Comparison of ENCODE assay signal across 19 cellular contexts in the genomic region with DNA sequence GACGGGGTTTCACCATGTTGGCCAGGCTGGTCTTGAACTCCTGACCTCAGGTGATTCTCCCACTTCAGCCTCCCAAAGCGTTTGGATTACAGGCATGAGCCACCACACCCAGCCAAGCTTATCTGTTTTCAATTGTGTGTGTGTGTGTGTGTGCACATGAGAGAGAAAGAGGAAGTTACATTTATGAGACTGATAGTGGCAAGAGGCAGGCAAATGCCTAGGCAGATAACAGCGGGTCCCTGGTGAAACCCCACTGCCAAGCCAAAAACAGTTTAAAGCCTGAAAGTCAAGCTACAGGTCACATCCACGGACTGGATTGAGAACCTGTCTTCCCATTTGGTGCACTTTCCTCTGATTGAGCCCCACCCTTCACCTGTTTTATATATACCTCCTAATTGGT. TPM values are rescaled to one million over a fixed set of nuclear protein-coding genes. Genes with fewer than 3 reads are reported as not detected.
DNase-seq lines count a peak whose midpoint lies in the region; ATAC-seq and TF ChIP-seq lines count a peak whose summit lies in the region.
"Had no signal": no experiment of that assay in that cellular context is flagged by ENCODE, and none has a peak within 500 bp of the region (broad histone marks: within the 10 kb centered on the region; RNA-seq: fewer than 3 reads in every experiment).

No MANE protein-coding gene starts in this region.

- no peak for TF ChIP-seq CTCF in OCI-LY1 (IDR thresholded peaks at IDR 0.05; ENCODE audit: low read length)

- peaks cover 38% of the 10 kb centered on the region for H3K4me1 ChIP-seq in OCI-LY1 (ENCODE audit: insufficient read depth, low read length, severe bottlenecking)
- H3K4me1 ChIP-seq: adrenal gland, breast epithelium, neural progenitor cell had no signal

- no peaks in the 10 kb centered on the region for H3K79me2 ChIP-seq in OCI-LY1 (ENCODE audit: insufficient read depth, low read length)

- H3K36me3 Mint-ChIP-seq in activated T-helper 17 cell treated with anti-CD3 and anti-CD28 coated beads, Interleukin-2, amount 50 U/mL, for 72 hours (ENCODE audit: low read depth), result no peaks in the 10 kb centered on the region
- H3K36me3 Mint-ChIP-seq in stimulated activated memory B cell treated with anti-CD40 and anti-IgM and Interleukin-4, amounts not matched to agents 10 μg/mL and 1 μg/mL and 100 μg/mL, for 72 hours, result peaks cover 17% of the 10 kb centered on the region
- H3K36me3 Mint-ChIP-seq in activated naive CD8-positive, alpha-beta T cell treated with anti-CD3 and anti-CD28 coated beads, Interleukin-2, amount 50 U/mL, for 24 hours (ENCODE audit: low read depth), result peaks cover 12% of the 10 kb centered on the region
- H3K36me3 Mint-ChIP-seq: neural progenitor cell had no signal

- no peaks in the 10 kb centered on the region for H3K27me3 Mint-ChIP-seq in activated T-helper 17 cell treated with anti-CD3 and anti-CD28 coated beads, Interleukin-2, amount 50 U/mL, for 72 hours
- H3K27me3 Mint-ChIP-seq in stimulated activated memory B cell treated with anti-CD40 and anti-IgM and Interleukin-4, amounts not matched to agents 10 μg/mL and 1 μg/mL and 100 μg/mL, for 72 hours, result no peaks in the 10 kb centered on the region
- no peaks in the 10 kb centered on the region for H3K27me3 Mint-ChIP-seq in activated naive CD8-positive, alpha-beta T cell treated with anti-CD3 and anti-CD28 coated beads, Interleukin-2, amount 50 U/mL, for 24 hours

- no peak overlapping the region for H3K4me3 Mint-ChIP-seq in activated T-helper 17 cell treated with anti-CD3 and anti-CD28 coated beads, Interleukin-2, amount 50 U/mL, for 72 hours
- H3K4me3 Mint-ChIP-seq in stimulated activated memory B cell treated with anti-CD40 and anti-IgM and Interleukin-4, amounts not matched to agents 10 μg/mL and 1 μg/mL and 100 μg/mL, for 72 hours, result no peak overlapping the region
- no peak overlapping the region for H3K4me3 Mint-ChIP-seq in activated naive CD8-positive, alpha-beta T cell treated with anti-CD3 and anti-CD28 coated beads, Interleukin-2, amount 50 U/mL, for 24 hours
- H3K4me3 Mint-ChIP-seq: activated T-helper 1 cell treated with anti-CD3 and anti-CD28 coated beads, Interleukin-12 subunit alpha, Interleukin-12 subunit beta, Interleukin-2, Interleukin-4 antibody, amounts not matched to agents 30 ng/mL and 10 ng/mL and 1 ng/mL, durations not matched to agents 14 hours and 24 hours and 36 hours; neural progenitor cell had no signal

- H3K27ac Mint-ChIP-seq in activated T-helper 17 cell treated with anti-CD3 and anti-CD28 coated beads, Interleukin-2, amount 50 U/mL, for 72 hours, result peak overlapping the region; percentile 83
- peak overlapping the region; percentile 76 for H3K27ac Mint-ChIP-seq in stimulated activated memory B cell treated with anti-CD40 and anti-IgM and Interleukin-4, amounts not matched to agents 10 μg/mL and 1 μg/mL and 100 μg/mL, for 72 hours
- H3K27ac Mint-ChIP-seq in activated naive CD8-positive, alpha-beta T cell treated with anti-CD3 and anti-CD28 coated beads, Interleukin-2, amount 50 U/mL, for 24 hours, result no peak overlapping the region
- H3K27ac Mint-ChIP-seq: neural progenitor cell had no signal

- peaks cover 12% of the 10 kb centered on the region for H3K9me3 ChIP-seq in OCI-LY1 (ENCODE audit: low read length)

- no peaks in the 10 kb centered on the region for H4K20me1 ChIP-seq in OCI-LY1 (ENCODE audit: insufficient read depth, low read length)

- H3K4me2 ChIP-seq in OCI-LY1 (ENCODE audit: low read length), result no peak overlapping the region
- H3K4me2 ChIP-seq: neural progenitor cell had no signal

- H3K27me3 ChIP-seq in OCI-LY1 (ENCODE audit: insufficient read depth, low read length), result no peaks in the 10 kb centered on the region
- H3K27me3 ChIP-seq: adrenal gland, breast epithelium, neural progenitor cell had no signal

- H3K9ac ChIP-seq in OCI-LY1 (ENCODE audit: low read length), result no peak overlapping the region
- H3K9ac ChIP-seq: neural progenitor cell had no signal

- no peak for ATAC-seq in activated T-helper 17 cell treated with anti-CD3 and anti-CD28 coated beads, Interleukin-2, amount 50 U/mL, for 72 hours (replicated peaks)
- peak; percentile 81 for ATAC-seq in stimulated activated memory B cell treated with anti-CD40 and anti-IgM and Interleukin-4, amounts not matched to agents 10 μg/mL and 1 μg/mL and 100 μg/mL, for 72 hours
- ATAC-seq in activated naive CD8-positive, alpha-beta T cell treated with anti-CD3 and anti-CD28 coated beads, Interleukin-2, amount 50 U/mL, for 24 hours, result no peak
- no peak for ATAC-seq in HG03097 (IDR thresholded peaks at IDR 0.05; ENCODE audit: low FRiP score, unreplicated experiment)

- H3F3A ChIP-seq in OCI-LY1 (ENCODE audit: insufficient read depth, low read length), result 0 out of 2 replicates have a peak, but pooled peaks cover 4% of the 10 kb centered on the region

- DNase-seq in activated CD8-positive, alpha-beta memory T cell treated with anti-CD3 and anti-CD28 coated beads, Interleukin-2, amount 50 U/mL, for 48 hours, result peak; percentile 10
- no peak for DNase-seq in activated CD8-positive, alpha-beta memory T cell treated with anti-CD3 and anti-CD28 coated beads for 24 hours
- DNase-seq in activated naive CD8-positive, alpha-beta T cell treated with anti-CD3 and anti-CD28 coated beads, Interleukin-2, amount 50 U/mL, for 24 hours, result no peak
- DNase-seq in mucosa of gallbladder (ENCODE audit: low spot score), result no peak
- DNase-seq: 8988T; foreskin melanocyte; mesenchymal stem cell; NCI-H187 treated with DMSO at 0.1 percent for 48 hours; NCI-H345; stimulated activated CD4-positive, alpha-beta T cell treated with anti-CD3 and anti-CD28 coated beads, Interleukin-4, amount 100 ng/mL, for 4 hours; T-helper 1 cell had no signal

- H3K36me3 ChIP-seq in OCI-LY1 (ENCODE audit: insufficient read depth, low read length), result no peaks in the 10 kb centered on the region
- H3K36me3 ChIP-seq: adrenal gland, breast epithelium, neural progenitor cell had no signal

- no peak overlapping the region for H3K4me3 ChIP-seq in OCI-LY1 (ENCODE audit: low read depth, low read length, poor library complexity, severe bottlenecking)
- H3K4me3 ChIP-seq: adrenal gland, breast epithelium, neural progenitor cell had no signal

- peak overlapping the region; percentile 32 for H3K27ac ChIP-seq in OCI-LY1 (ENCODE audit: low read depth, low read length, poor library complexity, severe bottlenecking)
- H3K27ac ChIP-seq: adrenal gland, breast epithelium had no signal

- no peaks in the 10 kb centered on the region for H3K4me1 Mint-ChIP-seq in activated T-helper 17 cell treated with anti-CD3 and anti-CD28 coated beads, Interleukin-2, amount 50 U/mL, for 72 hours
- peaks cover 40% of the 10 kb centered on the region for H3K4me1 Mint-ChIP-seq in stimulated activated memory B cell treated with anti-CD40 and anti-IgM and Interleukin-4, amounts not matched to agents 10 μg/mL and 1 μg/mL and 100 μg/mL, for 72 hours
- H3K4me1 Mint-ChIP-seq in activated naive CD8-positive, alpha-beta T cell treated with anti-CD3 and anti-CD28 coated beads, Interleukin-2, amount 50 U/mL, for 24 hours, result peaks cover 2% of the 10 kb centered on the region
- H3K4me1 Mint-ChIP-seq: neural progenitor cell had no signal

- H3K9me3 Mint-ChIP-seq in activated T-helper 17 cell treated with anti-CD3 and anti-CD28 coated beads, Interleukin-2, amount 50 U/mL, for 72 hours, result peaks cover 11% of the 10 kb centered on the region
- peaks cover 20% of the 10 kb centered on the region for H3K9me3 Mint-ChIP-seq in stimulated activated memory B cell treated with anti-CD40 and anti-IgM and Interleukin-4, amounts not matched to agents 10 μg/mL and 1 μg/mL and 100 μg/mL, for 72 hours
- H3K9me3 Mint-ChIP-seq in activated naive CD8-positive, alpha-beta T cell treated with anti-CD3 and anti-CD28 coated beads, Interleukin-2, amount 50 U/mL, for 24 hours, result peaks cover 27% of the 10 kb centered on the region

- no peak overlapping the region for H2AFZ ChIP-seq in OCI-LY1 (ENCODE audit: low read length)

- no peaks in the 10 kb centered on the region for H3K9me2 ChIP-seq in OCI-LY1 (ENCODE audit: low read depth, low read length)

RNA-seq across cellular contexts. Expression of a gene that starts 35.1 kb away (rescaled TPM):
- 1 to 10 TPM; 5.8 to 8.5 TPM for total RNA-seq in activated T-helper 17 cell treated with anti-CD3 and anti-CD28 coated beads, Interleukin-2, amount 50 U/mL, for 72 hours
- 61.3 TPM for total RNA-seq in mucosa of gallbladder

RNA-seq across cellular contexts. Expression of a gene that starts 43.4 kb away (rescaled TPM):
- 10 to 100 TPM; 38.5 to 38.8 TPM for total RNA-seq in activated T-helper 17 cell treated with anti-CD3 and anti-CD28 coated beads, Interleukin-2, amount 50 U/mL, for 72 hours
- total RNA-seq in mucosa of gallbladder, result 59.0 TPM
